ENCODE assay signal across 31 cellular contexts in genomic region chr1:175128523-175128922, GRCh38.
DNase-seq lines count a peak whose midpoint lies in the region; ATAC-seq, FAIRE-seq and TF ChIP-seq lines count a peak whose summit lies in the region.
"Had no signal": no experiment of that assay in that cellular context is flagged by ENCODE, and none has a peak within 500 bp of the region (broad histone marks: within the 10 kb centered on the region; RNA-seq: fewer than 3 reads in every experiment).

No MANE protein-coding gene starts in this region.

- no peaks in the 10 kb centered on the region for H3K36me3 ChIP-seq in H1 (ENCODE audit: control insufficient read depth in 2 of 4, insufficient read depth in 4 of 4, low read length in 3 of 4)
- no peaks in the 10 kb centered on the region for H3K36me3 ChIP-seq in lower lobe of right lung
- no peaks in the 10 kb centered on the region for H3K36me3 ChIP-seq in transverse colon
- H3K36me3 ChIP-seq: colonic mucosa, Peyer's patch, tibial nerve had no signal

- no peaks in the 10 kb centered on the region for H3K27me3 ChIP-seq in H1 (replicated peaks in 1 of 4; ENCODE audit: control insufficient read depth in 3 of 4, extremely low read depth in 1 of 4, insufficient read depth in 3 of 4, low read length in 3 of 4)
- H3K27me3 ChIP-seq in lower lobe of right lung (ENCODE audit: low read depth): no peaks in the 10 kb centered on the region
- H3K27me3 ChIP-seq in transverse colon: no peaks in the 10 kb centered on the region
- H3K27me3 ChIP-seq: colonic mucosa, Peyer's patch, tibial nerve had no signal

- 86% methylated on average over 9 of the region's 9 CpGs; no CpG with 5 or more reads in 1 of the 2 experiments for WGBS in H1 (ENCODE audit: extremely low coverage in 1 of 2, insufficient coverage in 1 of 2, insufficient read length in 1 of 2, insufficient replicate concordance in 2 of 2, low coverage in 1 of 2, low lambda C conversion rate in 2 of 2, missing lambda C conversion rate in 1 of 2), 2 experiments
- 92 to 96% methylated on average over 2 to 9 of the region's 9 CpGs for WGBS in transverse colon (ENCODE audit: low coverage in 1 of 2), 2 donors

- H3K4ac ChIP-seq in H1 (replicated peaks; ENCODE audit: insufficient read length, low read depth, low read length): no peak overlapping the region

- H3K9me3 ChIP-seq in H1 (ENCODE audit: insufficient read depth in 2 of 2, low read depth in 1 of 2, low read length in 1 of 2) (no peaks in the 10 kb centered on the region), lower lobe of right lung (no peaks in the 10 kb centered on the region), transverse colon (no peaks in the 10 kb centered on the region)
- H3K9me3 ChIP-seq: Caco-2, colonic mucosa, Peyer's patch, tibial nerve had no signal

- no peak overlapping the region for H4K5ac ChIP-seq in H1 (ENCODE audit: insufficient read length, low read depth, low read length)

- no peaks in the 10 kb centered on the region for H3K79me1 ChIP-seq in H1 (ENCODE audit: low read depth, low read length)

- TF ChIP-seq CTCF in H1 (IDR thresholded peaks at IDR 0.05; ENCODE audit: control extremely low read depth in 1 of 3, insufficient read depth in 1 of 3, low read depth in 1 of 3, low read length in 3 of 3) (no peak), lower lobe of right lung (IDR thresholded peaks at IDR 0.05) (no peak), transverse colon (IDR thresholded peaks at IDR 0.05) (no peak)

- no peak overlapping the region; the same call in 1 of the 2 replicates for H4K8ac ChIP-seq in H1 (ENCODE audit: extremely low read depth, insufficient read depth, low read length)

- CTCF ChIA-PET in activated CD8-positive, alpha-beta memory T cell treated with anti-CD3 and anti-CD28 coated beads, Interleukin-2, amount 10 ng/mL, durations not matched to agents 7 days and 5 days (lab: Charles Lee): interaction anchor here (0.6 kb wide), 2 partner anchors 99 to 881 kb away, joined by 3 read pairs; no protein-coding TSS in a partner anchor
- CTCF ChIA-PET in H1 (lab: Charles Lee; ENCODE audit: partially characterized antibody): interaction anchor here (0.6 to 9.3 kb wide), 8 partner anchors 9 to 97 kb away, joined by 3 to 88 read pairs (median 6); no protein-coding TSS in a partner anchor

- no peak overlapping the region for H3K14ac ChIP-seq in H1 (ENCODE audit: insufficient read length)

- intact Hi-C loops in lower lobe of right lung (cut with DNase I) (loop anchor here (10.0 kb wide), 1 partner anchor 94 kb away; no protein-coding TSS in a partner anchor), transverse colon (cut with DNase I; ENCODE audit: low total_unique reads) (loop anchor here (10.0 kb wide), 1 partner anchor 94 kb away; no protein-coding TSS in a partner anchor)

- TF ChIP-seq POLR2A in H1 (IDR thresholded peaks at IDR 0.05; ENCODE audit: control extremely low read depth in 1 of 2, low read depth in 2 of 2, low read length in 2 of 2) (no peak), transverse colon (IDR thresholded peaks at IDR 0.05) (no peak)

- no peaks in the 10 kb centered on the region for H4K20me1 ChIP-seq in H1 (replicated peaks in 1 of 2; ENCODE audit: control insufficient read depth in 1 of 2, insufficient read depth in 2 of 2, low read length in 2 of 2)

- no peak overlapping the region for H2AK5ac ChIP-seq in H1 (ENCODE audit: low read depth, low read length)

- no peak overlapping the region for H2BK5ac ChIP-seq in H1 (ENCODE audit: low read depth, low read length)

- no peak for ATAC-seq in activated CD8-positive, alpha-beta memory T cell treated with anti-CD3 and anti-CD28 coated beads, Interleukin-2, amount 10 ng/mL, durations not matched to agents 7 days and 5 days
- ATAC-seq in lower lobe of right lung: no peak
- ATAC-seq in GM18867 (IDR thresholded peaks at IDR 0.05; ENCODE audit: unreplicated experiment): no peak
- ATAC-seq: stimulated activated naive CD8-positive, alpha-beta T cell treated with anti-CD3 and anti-CD28 coated beads, Interleukin-15, amount 100 ng/mL, for 72 hours had no signal

- no peak overlapping the region; the same call in 1 of the 2 replicates for H2BK20ac ChIP-seq in H1 (ENCODE audit: low read length)

- peaks cover 1% of the 10 kb centered on the region for H3K4me1 Mint-ChIP-seq in activated CD8-positive, alpha-beta memory T cell treated with anti-CD3 and anti-CD28 coated beads, Interleukin-2, amount 10 ng/mL, durations not matched to agents 7 days and 5 days
- H3K4me1 Mint-ChIP-seq: stimulated activated naive CD8-positive, alpha-beta T cell treated with anti-CD3 and anti-CD28 coated beads, Interleukin-15, amount 100 ng/mL, for 72 hours had no signal

- no peak for TF ChIP-seq RAD21 in H1 (IDR thresholded peaks at IDR 0.05 in 1 of 2, conservative IDR thresholded peaks at IDR 0.05 in 1 of 2; ENCODE audit: low read depth in 2 of 2, low read length in 2 of 2)

- no peak overlapping the region for H4K91ac ChIP-seq in H1 (replicated peaks; ENCODE audit: insufficient read length, low read length)

- peak; percentile 39 for DNase-seq in activated CD8-positive, alpha-beta memory T cell treated with anti-CD3 and anti-CD28 coated beads, Interleukin-2, amount 10 ng/mL, durations not matched to agents 7 days and 5 days
- no peak for DNase-seq in activated CD8-positive, alpha-beta memory T cell treated with anti-CD3 and anti-CD28 coated beads, Interleukin-2, amount 50 U/mL, for 4 hours
- DNase-seq in H1 (ENCODE audit: low read depth in 1 of 2, low spot score in 2 of 2) (no peak), lower lobe of right lung (no peak), transverse colon (no peak), NCI-H82 (lab: John Stamatoyannopoulos, UW) (no peak), GM19239 (ENCODE audit: insufficient read length, low spot score) (no peak)
- DNase-seq: activated CD4-positive, alpha-beta T cell treated with anti-CD3 and anti-CD28 coated beads for 4 hours; activated effector memory CD4-positive, alpha-beta T cell treated with anti-CD3 and anti-CD28 coated beads, Interleukin-2, amount 50 U/mL, for 16 hours; activated naive CD8-positive, alpha-beta T cell treated with anti-CD3 and anti-CD28 coated beads, Interleukin-2, amount 10 ng/mL, durations not matched to agents 7 days and 5 days; aorta; Caco-2; colonic mucosa; DMS53; effector CD8-positive, alpha-beta T cell; kidney glomerular epithelial cell; NCI-H1436 treated with DMSO at 0.1 percent for 48 hours; NCI-H2081 treated with DMSO at 0.1 percent for 48 hours; NCI-H748 treated with DMSO at 0.1 percent for 48 hours; Peyer's patch; SIG-M5; stimulated activated CD4-positive, alpha-beta T cell treated with anti-CD3 and anti-CD28 coated beads, Interleukin-2, amount 100 ng/mL, for 24 hours; stimulated activated naive CD8-positive, alpha-beta T cell treated with anti-CD3 and anti-CD28 coated beads, Interleukin-15, amount 100 ng/mL, for 72 hours; T-helper 9 cell had no signal

- in situ Hi-C loops in transverse colon (cut with MboI; ENCODE audit: low pct_ligation_motif_present in 1 of 4, low pct_unique_long_range_greater_than_20kb in 1 of 4, low sequenced_read_pairs in 3 of 4): loop anchor here in 3 of 4 donors (10.0 to 25.0 kb wide), 3 partner anchors 91 to 366 kb away; no protein-coding TSS in a partner anchor

- peaks cover 10% of the 10 kb centered on the region for H3K27me3 Mint-ChIP-seq in activated CD8-positive, alpha-beta memory T cell treated with anti-CD3 and anti-CD28 coated beads, Interleukin-2, amount 10 ng/mL, durations not matched to agents 7 days and 5 days

- H3K27ac ChIP-seq in H1 (ENCODE audit: low read depth, low read length) (no peak overlapping the region), lower lobe of right lung (peak overlapping the region; percentile 85), transverse colon (peak overlapping the region; percentile 50 to 68 (median 56))
- H3K27ac ChIP-seq: 22Rv1, C4-2B, colonic mucosa, epithelial cell of prostate had no signal

- H3K18ac ChIP-seq in H1 (ENCODE audit: extremely low read depth, low read length): no peak overlapping the region

- no peak overlapping the region for H3K23ac ChIP-seq in H1 (ENCODE audit: insufficient read length)

- FAIRE-seq in H1 (lab: Jason Lieb, UNC): no peak
- no peak for FAIRE-seq in GM19239 (lab: Jason Lieb, UNC)
- FAIRE-seq: G401.6 had no signal

- H2BK12ac ChIP-seq in H1 (ENCODE audit: low read depth, low read length): peak overlapping the region; percentile 23

- H3K27ac Mint-ChIP-seq in activated CD8-positive, alpha-beta memory T cell treated with anti-CD3 and anti-CD28 coated beads, Interleukin-2, amount 10 ng/mL, durations not matched to agents 7 days and 5 days: no peak overlapping the region
- H3K27ac Mint-ChIP-seq: activated naive CD8-positive, alpha-beta T cell treated with anti-CD3 and anti-CD28 coated beads, Interleukin-2, amount 10 ng/mL, durations not matched to agents 7 days and 5 days; stimulated activated naive CD8-positive, alpha-beta T cell treated with anti-CD3 and anti-CD28 coated beads, Interleukin-15, amount 100 ng/mL, for 72 hours had no signal

- peak overlapping the region; percentile 43 for H2BK120ac ChIP-seq in H1 (replicated peaks; ENCODE audit: low read depth, low read length)

- TF ChIP-seq EP300 in H1 (IDR thresholded peaks at IDR 0.05; ENCODE audit: borderline replicate concordance in 1 of 2, low read depth in 2 of 2, low read length in 2 of 2) (no peak), transverse colon (IDR thresholded peaks at IDR 0.05; ENCODE audit: low read depth) (no peak)

- no peaks in the 10 kb centered on the region for H3K9me3 Mint-ChIP-seq in activated CD8-positive, alpha-beta memory T cell treated with anti-CD3 and anti-CD28 coated beads, Interleukin-2, amount 10 ng/mL, durations not matched to agents 7 days and 5 days (ENCODE audit: low read depth)
- H3K9me3 Mint-ChIP-seq: activated naive CD8-positive, alpha-beta T cell treated with anti-CD3 and anti-CD28 coated beads, Interleukin-2, amount 10 ng/mL, durations not matched to agents 7 days and 5 days; neural crest cell; stimulated activated naive CD8-positive, alpha-beta T cell treated with anti-CD3 and anti-CD28 coated beads, Interleukin-15, amount 100 ng/mL, for 72 hours had no signal

- H3K4me1 ChIP-seq in H1 (replicated peaks in 1 of 4; ENCODE audit: control insufficient read depth in 3 of 4, insufficient read depth in 4 of 4, low read length in 3 of 4) (peaks cover 0 to 26% (median 17%) of the 10 kb centered on the region in 4 experiments; a peak in 4 of 7 replicates), lower lobe of right lung (peaks cover 43% of the 10 kb centered on the region), transverse colon (peaks cover 7 to 51% (median 17%) of the 10 kb centered on the region in 4 donors)
- H3K4me1 ChIP-seq: colonic mucosa had no signal

- no peak overlapping the region for H3K4me3 Mint-ChIP-seq in activated CD8-positive, alpha-beta memory T cell treated with anti-CD3 and anti-CD28 coated beads, Interleukin-2, amount 10 ng/mL, durations not matched to agents 7 days and 5 days
- H3K4me3 Mint-ChIP-seq: activated naive CD8-positive, alpha-beta T cell treated with anti-CD3 and anti-CD28 coated beads, Interleukin-2, amount 10 ng/mL, durations not matched to agents 7 days and 5 days; neural crest cell; stimulated activated naive CD8-positive, alpha-beta T cell treated with anti-CD3 and anti-CD28 coated beads, Interleukin-15, amount 100 ng/mL, for 72 hours had no signal

- no peak overlapping the region for H3K4me2 ChIP-seq in H1 (ENCODE audit: insufficient read depth in 1 of 2, low read depth in 2 of 2, low read length in 2 of 2)

- H3K36me3 Mint-ChIP-seq in activated CD8-positive, alpha-beta memory T cell treated with anti-CD3 and anti-CD28 coated beads, Interleukin-2, amount 10 ng/mL, durations not matched to agents 7 days and 5 days: no peaks in the 10 kb centered on the region
- H3K36me3 Mint-ChIP-seq: activated naive CD8-positive, alpha-beta T cell treated with anti-CD3 and anti-CD28 coated beads, Interleukin-2, amount 10 ng/mL, durations not matched to agents 7 days and 5 days had no signal

- no peaks in the 10 kb centered on the region for H3K79me2 ChIP-seq in H1 (ENCODE audit: control insufficient read depth in 1 of 2, insufficient read depth in 2 of 2, low read length in 2 of 2)

- POLR2A ChIA-PET in H1 (lab: Charles Lee; ENCODE audit: partially characterized antibody): no interaction called here

- H3K4me3 ChIP-seq in H1 (ENCODE audit: extremely low read depth in 1 of 4, insufficient read depth in 2 of 4, low read depth in 3 of 4, low read length in 4 of 4) (no peak overlapping the region), lower lobe of right lung (no peak overlapping the region), transverse colon (no peak overlapping the region)
- H3K4me3 ChIP-seq: colonic mucosa, Peyer's patch, tibial nerve had no signal

- 0 out of 2 replicates have a peak overlapping the region, but pooled peaks have one; percentile 43 for H2AFZ ChIP-seq in H1 (ENCODE audit: low read length)

- H2BK15ac ChIP-seq in H1 (ENCODE audit: low read length): no peak overlapping the region

- peaks cover 2% of the 10 kb centered on the region for H3K23me2 ChIP-seq in H1 (ENCODE audit: low read depth, low read length)

- no peak overlapping the region for H3K9ac ChIP-seq in H1 (replicated peaks in 1 of 4; ENCODE audit: extremely low read depth in 1 of 4, low read depth in 3 of 4, low read length in 3 of 4)

- H3K56ac ChIP-seq in H1 (replicated peaks; ENCODE audit: insufficient read length, low read depth, low read length): no peak overlapping the region
